In genomic region chr2:30511122-30512083, GRCh38 we compare ENCODE assay signal across 9 cellular contexts.
DNase-seq lines count a peak whose midpoint lies in the region; ATAC-seq and TF ChIP-seq lines count a peak whose summit lies in the region.
"Had no signal": no experiment of that assay in that cellular context is flagged by ENCODE, and none has a peak within 500 bp of the region (broad histone marks: within the 10 kb centered on the region; RNA-seq: fewer than 3 reads in every experiment).

No MANE protein-coding gene starts in this region.

- H3K36me3 Mint-ChIP-seq in WTC11 = peaks cover 12% of the 10 kb centered on the region
- peaks cover 11% of the 10 kb centered on the region for H3K36me3 Mint-ChIP-seq in natural killer cell

- peaks cover 26% of the 10 kb centered on the region for H3K4me1 ChIP-seq in lower lobe of right lung

- H3K9me3 ChIP-seq in lower lobe of right lung = no peaks in the 10 kb centered on the region

- H3K36me3 ChIP-seq in lower lobe of right lung = no peaks in the 10 kb centered on the region

- H3K27ac ChIP-seq in lower lobe of right lung = no peak overlapping the region

- DNase-seq in DMS153 (lab: John Stamatoyannopoulos, UW) (peak; percentile 69), NCI-H128 (lab: John Stamatoyannopoulos, UW; ENCODE audit: unreplicated experiment) (peak; percentile 52), WTC11 (ENCODE audit: low spot score) (no peak), lower lobe of right lung (no peak), NCI-H226 (no peak), natural killer cell (no peak)
- DNase-seq: stimulated activated CD8-positive, alpha-beta memory T cell treated with anti-CD3 and anti-CD28 coated beads, Interleukin-4, amount 100 ng/mL, for 48 hours had no signal

- peak overlapping the region; percentile 92 for H3K27ac Mint-ChIP-seq in WTC11
- H3K27ac Mint-ChIP-seq in natural killer cell = no peak overlapping the region

- H3K27me3 Mint-ChIP-seq in WTC11 (ENCODE audit: low read depth) (no peaks in the 10 kb centered on the region), natural killer cell (ENCODE audit: low read depth in 2 of 2) (no peaks in the 10 kb centered on the region)

- no peak for TF ChIP-seq CTCF in WTC11 (IDR thresholded peaks at IDR 0.05)
- no peak for TF ChIP-seq CTCF in lower lobe of right lung (IDR thresholded peaks at IDR 0.05)
- TF ChIP-seq CTCF in natural killer cell (IDR thresholded peaks at IDR 0.05) = no peak

- H3K27me3 ChIP-seq in lower lobe of right lung (ENCODE audit: low read depth) = no peaks in the 10 kb centered on the region

- CTCF ChIA-PET in WTC11 (lab: Charles Lee) = interaction anchor here (1.2 kb wide), 1 partner anchor 8 kb away, joined by 6 read pairs; no protein-coding TSS in a partner anchor

- peaks cover 11% of the 10 kb centered on the region for H3K9me3 Mint-ChIP-seq in WTC11
- H3K9me3 Mint-ChIP-seq in natural killer cell = no peaks in the 10 kb centered on the region

- POLR2A ChIA-PET in WTC11 (lab: Charles Lee) = no interaction called here

- peaks cover 48% of the 10 kb centered on the region for H3K4me1 Mint-ChIP-seq in WTC11
- peaks cover 47 to 54% of the 10 kb centered on the region in 2 donors for H3K4me1 Mint-ChIP-seq in natural killer cell

- H3K4me3 Mint-ChIP-seq in WTC11 (no peak overlapping the region), natural killer cell (no peak overlapping the region)

- intact Hi-C loops in lower lobe of right lung (cut with DNase I) (no loop called here), natural killer cell (cut with micrococcal nuclease) (no loop called here)

- ATAC-seq in WTC11 (peak; percentile 74), lower lobe of right lung (peak; percentile 65 to 72), GM21423 (IDR thresholded peaks at IDR 0.05; ENCODE audit: unreplicated experiment) (no peak), GM19351 (IDR thresholded peaks at IDR 0.05; ENCODE audit: unreplicated experiment) (no peak), natural killer cell (no peak)

- H3K4me3 ChIP-seq in lower lobe of right lung = no peak overlapping the region

TF ChIP-seq in WTC11, 78 proteins besides CTCF, POLR2A, EP300 and RAD21:
- TF ChIP-seq NR3C1 (CRISPR knock-in tag; conservative IDR thresholded peaks at IDR 0.05; ENCODE audit: low read depth) (no peak), ATF6 (CRISPR knock-in tag; IDR thresholded peaks at IDR 0.05) (no peak), ZNF423 (CRISPR knock-in tag; IDR thresholded peaks at IDR 0.05) (no peak), NFYB (CRISPR knock-in tag; conservative IDR thresholded peaks at IDR 0.05; ENCODE audit: low read depth) (no peak), JAZF1 (CRISPR knock-in tag; IDR thresholded peaks at IDR 0.05) (no peak), PRRX2 (CRISPR knock-in tag; IDR thresholded peaks at IDR 0.05) (no peak), ZNF671 (CRISPR knock-in tag; IDR thresholded peaks at IDR 0.05) (no peak), CREB1 (CRISPR knock-in tag; IDR thresholded peaks at IDR 0.05) (no peak), ZNF396 (CRISPR knock-in tag; IDR thresholded peaks at IDR 0.05; ENCODE audit: borderline replicate concordance) (no peak), ZBTB21 (CRISPR knock-in tag; IDR thresholded peaks at IDR 0.05; ENCODE audit: borderline replicate concordance) (no peak), ELF4 (CRISPR knock-in tag; IDR thresholded peaks at IDR 0.05; ENCODE audit: low read depth) (no peak)
- TF ChIP-seq, protein P1, sequence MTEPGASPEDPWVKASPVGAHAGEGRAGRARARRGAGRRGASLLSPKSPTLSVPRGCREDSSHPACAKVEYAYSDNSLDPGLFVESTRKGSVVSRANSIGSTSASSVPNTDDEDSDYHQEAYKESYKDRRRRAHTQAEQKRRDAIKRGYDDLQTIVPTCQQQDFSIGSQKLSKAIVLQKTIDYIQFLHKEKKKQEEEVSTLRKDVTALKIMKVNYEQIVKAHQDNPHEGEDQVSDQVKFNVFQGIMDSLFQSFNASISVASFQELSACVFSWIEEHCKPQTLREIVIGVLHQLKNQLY (CRISPR knock-in tag; IDR thresholded peaks at IDR 0.05) = no peak
- TF ChIP-seq, protein P2, sequence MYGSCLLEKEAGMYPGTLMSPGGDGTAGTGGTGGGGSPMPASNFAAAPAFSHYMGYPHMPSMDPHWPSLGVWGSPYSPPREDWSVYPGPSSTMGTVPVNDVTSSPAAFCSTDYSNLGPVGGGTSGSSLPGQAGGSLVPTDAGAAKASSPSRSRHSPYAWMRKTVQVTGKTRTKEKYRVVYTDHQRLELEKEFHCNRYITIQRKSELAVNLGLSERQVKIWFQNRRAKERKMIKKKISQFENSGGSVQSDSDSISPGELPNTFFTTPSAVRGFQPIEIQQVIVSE (CRISPR knock-in tag; IDR thresholded peaks at IDR 0.05; ENCODE audit: borderline replicate concordance) = no peak

Comparison
In these comparisons a context has a peak if more than half of its experiments do, and no peak if none do; other contexts are left out.
1. DNase-seq: peak in DMS153 (single experiment) and NCI-H128 (single experiment); none in WTC11 (single experiment), lower lobe of right lung (single experiment), NCI-H226 (single experiment) and natural killer cell (single experiment).
2. ATAC-seq: peak in WTC11 (single experiment) and lower lobe of right lung (2 of 2); none in GM21423 (single experiment), GM19351 (single experiment) and natural killer cell (0 of 3).